18 cellular contexts compared by ENCODE assay signal in the genomic region with DNA sequence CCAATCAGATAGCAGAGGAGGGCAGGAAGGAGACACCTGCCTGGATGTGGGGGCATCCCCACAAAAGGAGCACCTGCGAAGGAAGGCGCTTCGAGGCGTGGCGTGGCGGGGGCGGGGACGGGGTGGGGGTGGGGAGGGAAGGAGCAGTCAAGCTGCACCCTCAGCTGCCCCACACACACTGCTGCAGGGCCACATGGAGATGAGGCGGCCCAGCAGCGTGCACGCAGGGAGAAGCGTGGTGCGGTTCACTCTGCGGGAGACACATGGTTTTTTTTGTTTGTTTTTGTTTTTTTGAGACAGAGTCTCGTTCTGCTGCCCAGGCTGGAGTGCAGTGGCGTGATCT. TPM values are rescaled to one million over a fixed set of nuclear protein-coding genes. Genes with fewer than 3 reads are reported as not detected.
"Had no signal": no experiment of that assay in that cellular context is flagged by ENCODE, and none has a peak within 500 bp of the region (broad histone marks: within the 10 kb centered on the region; RNA-seq: fewer than 3 reads in every experiment).

No MANE protein-coding gene starts in this region.

- H3K9me3 ChIP-seq: neutrophil, pancreas, psoas muscle, right atrium auricular region, tibial artery had no signal

- DNase-seq: activated CD4-positive, alpha-beta T cell treated with anti-CD3 and anti-CD28 coated beads, Interleukin-2, amount 10 ng/mL, durations not matched to agents 7 days and 5 days; activated CD4-positive, CD25-positive, alpha-beta regulatory T cell treated with anti-CD3 and anti-CD28 coated beads, Interleukin-2, amount 50 U/mL, for 72 hours; activated CD8-positive, alpha-beta memory T cell treated with anti-CD3 and anti-CD28 coated beads, Interleukin-2, amount 10 ng/mL, durations not matched to agents 7 days and 5 days; activated CD8-positive, alpha-beta T cell treated with anti-CD3 and anti-CD28 coated beads for 36 hours; activated effector memory CD4-positive, alpha-beta T cell treated with anti-CD3 and anti-CD28 coated beads, Interleukin-2, amount 50 U/mL, for 16 hours; activated naive CD4-positive, alpha-beta T cell treated with anti-CD3 and anti-CD28 coated beads, Interleukin-2, amount 10 ng/mL, durations not matched to agents 7 days and 5 days; activated T-cell treated with anti-CD3 and anti-CD28 coated beads for 4 hours; cortex of kidney; mesendoderm; stimulated activated CD4-positive, alpha-beta T cell treated with anti-CD3 and anti-CD28 coated beads, Interleukin-4, amount 100 ng/mL, for 24 hours; stimulated activated naive CD4-positive, alpha-beta T cell treated with Interleukin-2 at 50 U/mL for 16 hours had no signal

- ATAC-seq: activated CD8-positive, alpha-beta memory T cell treated with anti-CD3 and anti-CD28 coated beads, Interleukin-2, amount 10 ng/mL, durations not matched to agents 7 days and 5 days; activated CD8-positive, alpha-beta T cell treated with anti-CD3 and anti-CD28 coated beads for 36 hours; psoas muscle had no signal

- H3K4me3 ChIP-seq: cardiac muscle cell, pancreas, psoas muscle, right atrium auricular region, tibial artery had no signal

- H3K27me3 ChIP-seq: cardiac muscle cell, neutrophil, pancreas, right atrium auricular region, tibial artery had no signal

- H3K27ac ChIP-seq: cardiac muscle cell, neutrophil, pancreas, psoas muscle, tibial artery had no signal

- FAIRE-seq: pancreas, urothelium cell line had no signal

RNA-seq across cellular contexts. Expression of a gene that starts 22.1 kb away (rescaled TPM):
- polyA plus RNA-seq: cardiac muscle cell had no signal
